In the genomic region with DNA sequence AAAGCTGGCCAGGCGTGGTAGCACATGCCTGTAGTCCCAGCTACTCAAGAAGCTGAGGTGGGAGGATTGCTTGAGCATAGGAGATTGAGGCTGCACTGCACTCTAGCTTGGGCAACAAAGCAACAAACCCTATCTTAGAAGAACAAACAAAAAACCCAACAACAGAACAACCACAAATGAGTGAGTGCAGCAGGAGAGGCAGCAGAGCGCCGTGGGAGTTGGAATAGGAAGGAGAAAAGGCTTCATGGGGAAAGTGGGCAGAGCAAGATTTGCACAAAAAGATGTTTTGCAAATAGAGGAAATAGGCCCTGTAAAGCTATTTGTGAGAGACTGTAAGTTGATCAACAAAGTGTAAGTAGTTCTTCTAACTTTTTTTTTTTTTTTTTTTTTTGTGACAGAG, we compare ENCODE assay signal across 15 cellular contexts. TPM values are rescaled to one million over a fixed set of nuclear protein-coding genes. Genes with fewer than 3 reads are reported as not detected.
DNase-seq lines count a peak whose midpoint lies in the region; ATAC-seq and TF ChIP-seq lines count a peak whose summit lies in the region.
"Had no signal": no experiment of that assay in that cellular context is flagged by ENCODE, and none has a peak within 500 bp of the region (broad histone marks: within the 10 kb centered on the region; RNA-seq: fewer than 3 reads in every experiment).

No MANE protein-coding gene starts in this region.

- H3K27me3 Mint-ChIP-seq in T-helper 1 cell treated with Interleukin-12 subunit alpha and Interleukin-12 subunit beta and Interleukin-4 antibody, amounts not matched to agents 30 μg/mL and 1 μg/mL, for 36 hours (ENCODE audit: low read depth) = no peaks in the 10 kb centered on the region
- no peaks in the 10 kb centered on the region for H3K27me3 Mint-ChIP-seq in activated naive CD8-positive, alpha-beta T cell treated with anti-CD3 and anti-CD28 coated beads, Interleukin-2, amount 10 ng/mL, durations not matched to agents 7 days and 5 days
- H3K27me3 Mint-ChIP-seq in osteocyte (ENCODE audit: unreplicated experiment) = no peaks in the 10 kb centered on the region

- H3K36me3 Mint-ChIP-seq in T-helper 1 cell treated with Interleukin-12 subunit alpha and Interleukin-12 subunit beta and Interleukin-4 antibody, amounts not matched to agents 30 μg/mL and 1 μg/mL, for 36 hours (ENCODE audit: low read depth) = peaks cover 48% of the 10 kb centered on the region
- peaks cover 22% of the 10 kb centered on the region for H3K36me3 Mint-ChIP-seq in activated naive CD8-positive, alpha-beta T cell treated with anti-CD3 and anti-CD28 coated beads, Interleukin-2, amount 10 ng/mL, durations not matched to agents 7 days and 5 days
- H3K36me3 Mint-ChIP-seq in osteocyte (ENCODE audit: unreplicated experiment) = peaks cover 4% of the 10 kb centered on the region

- peak overlapping the region; percentile 64 for H3K4me3 Mint-ChIP-seq in T-helper 1 cell treated with Interleukin-12 subunit alpha and Interleukin-12 subunit beta and Interleukin-4 antibody, amounts not matched to agents 30 μg/mL and 1 μg/mL, for 36 hours
- H3K4me3 Mint-ChIP-seq in activated naive CD8-positive, alpha-beta T cell treated with anti-CD3 and anti-CD28 coated beads, Interleukin-2, amount 10 ng/mL, durations not matched to agents 7 days and 5 days = peak overlapping the region; percentile 11
- H3K4me3 Mint-ChIP-seq in osteocyte (ENCODE audit: unreplicated experiment) = no peak overlapping the region

- H3K27me3 ChIP-seq in PC-9 (ENCODE audit: insufficient read depth, low read depth) = no peaks in the 10 kb centered on the region

- H3K4me1 Mint-ChIP-seq in T-helper 1 cell treated with Interleukin-12 subunit alpha and Interleukin-12 subunit beta and Interleukin-4 antibody, amounts not matched to agents 30 μg/mL and 1 μg/mL, for 36 hours (ENCODE audit: low read depth) = peaks cover 85% of the 10 kb centered on the region
- peaks cover 76% of the 10 kb centered on the region for H3K4me1 Mint-ChIP-seq in activated naive CD8-positive, alpha-beta T cell treated with anti-CD3 and anti-CD28 coated beads, Interleukin-2, amount 10 ng/mL, durations not matched to agents 7 days and 5 days
- H3K4me1 Mint-ChIP-seq in osteocyte (ENCODE audit: unreplicated experiment) = peaks cover 23% of the 10 kb centered on the region

- peaks cover 14% of the 10 kb centered on the region for H3K4me1 ChIP-seq in PC-9 (replicated peaks; ENCODE audit: insufficient read depth)
- H3K4me1 ChIP-seq: HAP-1 had no signal

- no peak overlapping the region for H3K4me2 ChIP-seq in PC-9
- H3K4me2 ChIP-seq: A549 had no signal

- intact Hi-C loops in PC-9 (cut with micrococcal nuclease; ENCODE audit: unreplicated experiment) = no loop called here

- no TSS peak for BruUV-seq in PC-9 (replicated peaks; lab: Mats Ljungman, UMichigan)

- no peak overlapping the region for H2AFZ ChIP-seq in PC-9

- H3K36me3 ChIP-seq in PC-9 (ENCODE audit: low read depth) = no peaks in the 10 kb centered on the region
- H3K36me3 ChIP-seq: thoracic aorta had no signal

- CTCF ChIA-PET in PC-9 (lab: Charles Lee) = interaction anchor here (0.6 to 0.7 kb wide), 2 partner anchors 41 to 120 kb away, joined by 6 to 8 read pairs; no protein-coding TSS in a partner anchor

- ATAC-seq in activated naive CD8-positive, alpha-beta T cell treated with anti-CD3 and anti-CD28 coated beads, Interleukin-2, amount 10 ng/mL, durations not matched to agents 7 days and 5 days (ENCODE audit: low read depth) = no peak
- no peak for ATAC-seq in GM19463 (IDR thresholded peaks at IDR 0.05; ENCODE audit: unreplicated experiment)
- ATAC-seq: A549 had no signal

- no peaks in the 10 kb centered on the region for H4K20me1 ChIP-seq in PC-9 (ENCODE audit: insufficient read depth)

- peak overlapping the region; percentile 84 for H3K27ac Mint-ChIP-seq in T-helper 1 cell treated with Interleukin-12 subunit alpha and Interleukin-12 subunit beta and Interleukin-4 antibody, amounts not matched to agents 30 μg/mL and 1 μg/mL, for 36 hours
- peak overlapping the region; percentile 74 for H3K27ac Mint-ChIP-seq in activated naive CD8-positive, alpha-beta T cell treated with anti-CD3 and anti-CD28 coated beads, Interleukin-2, amount 10 ng/mL, durations not matched to agents 7 days and 5 days
- H3K27ac Mint-ChIP-seq in osteocyte (ENCODE audit: unreplicated experiment) = peak overlapping the region; percentile 54

- H3K79me2 ChIP-seq in PC-9 (ENCODE audit: low read depth) = peaks cover 5% of the 10 kb centered on the region; the same call in 1 of the 2 replicates

- no peak overlapping the region for H3K27ac ChIP-seq in PC-9
- H3K27ac ChIP-seq: A549 had no signal

- no peaks in the 10 kb centered on the region for H3K9me2 ChIP-seq in PC-9 (ENCODE audit: insufficient read depth)

- H3K9me3 Mint-ChIP-seq in T-helper 1 cell treated with Interleukin-12 subunit alpha and Interleukin-12 subunit beta and Interleukin-4 antibody, amounts not matched to agents 30 μg/mL and 1 μg/mL, for 36 hours = no peaks in the 10 kb centered on the region
- H3K9me3 Mint-ChIP-seq in activated naive CD8-positive, alpha-beta T cell treated with anti-CD3 and anti-CD28 coated beads, Interleukin-2, amount 10 ng/mL, durations not matched to agents 7 days and 5 days = no peaks in the 10 kb centered on the region
- H3K9me3 Mint-ChIP-seq in osteocyte (ENCODE audit: unreplicated experiment) = no peaks in the 10 kb centered on the region

- TF ChIP-seq CTCF in osteocyte (IDR thresholded peaks at IDR 0.05) (no peak), PC-9 (conservative IDR thresholded peaks at IDR 0.05) (no peak)

- H3K4me3 ChIP-seq in Jurkat, Clone E6-1 (ENCODE audit: low read length) = no peak overlapping the region
- no peak overlapping the region for H3K4me3 ChIP-seq in PC-9
- H3K4me3 ChIP-seq: A549, HAP-1, thoracic aorta had no signal

- H3K9me3 ChIP-seq in PC-9 (ENCODE audit: insufficient read depth, low read depth) = no peaks in the 10 kb centered on the region
- H3K9me3 ChIP-seq: A549, HAP-1, thoracic aorta had no signal

- no peak for DNase-seq in T-helper 1 cell
- DNase-seq in Jurkat, Clone E6-1 (ENCODE audit: low read depth, low spot score) = peak; percentile 60
- no peak for DNase-seq in activated naive CD8-positive, alpha-beta T cell treated with anti-CD3 and anti-CD28 coated beads, Interleukin-2, amount 10 ng/mL, durations not matched to agents 7 days and 5 days
- DNase-seq in osteocyte (ENCODE audit: extremely low spot score, unreplicated experiment) = no peak
- no peak for DNase-seq in NCI-H1436 treated with DMSO at 0.1 percent for 48 hours (lab: John Stamatoyannopoulos, UW)
- no peak for DNase-seq in PC-9
- DNase-seq: DMS 273 treated with DMSO at 0.1 percent for 48 hours; erythroblast; NCI-H2029; NK-92 treated with Interleukin-12 subunit alpha and Interleukin-12 subunit beta, amount 100 ng/mL, for 24 hours had no signal

- POLR2A ChIA-PET in activated naive CD8-positive, alpha-beta T cell treated with anti-CD3 and anti-CD28 coated beads, Interleukin-2, amount 10 ng/mL, durations not matched to agents 7 days and 5 days (lab: Charles Lee) = interaction anchor here (0.7 to 3.4 kb wide), 3 partner anchors 11 to 78 kb away, joined by 3 to 17 read pairs (median 16); partner anchors contain the start of gene SMAP2
- POLR2A ChIA-PET in PC-9 (lab: Charles Lee; ENCODE audit: unreplicated experiment) = no interaction called here

- H3F3A ChIP-seq in PC-9 (ENCODE audit: insufficient read depth, low read depth) = 0 out of 2 replicates have a peak, but pooled peaks cover 4% of the 10 kb centered on the region

RNA-seq across cellular contexts. Expression of gene SMAP2, which starts 19.6 kb away (rescaled TPM):
- polyA plus RNA-seq in Jurkat, Clone E6-1 (2012; ENCODE audit: insufficient read depth, insufficient read length) = 33.8 TPM
- total RNA-seq in activated naive CD8-positive, alpha-beta T cell treated with anti-CD3 and anti-CD28 coated beads, Interleukin-2, amount 10 ng/mL, durations not matched to agents 7 days and 5 days = 100 to 1,000 TPM; 133 to 138 TPM
- 12.7 TPM in 2 replicates for total RNA-seq in osteocyte
- 12.9 and 19.7 TPM in 2 replicates for total RNA-seq in PC-9 (2021)

RNA-seq across cellular contexts. Expression of gene ZFP69B, which starts 57.1 kb away (rescaled TPM):
- polyA plus RNA-seq in Jurkat, Clone E6-1 (2012; ENCODE audit: insufficient read depth, insufficient read length) = 7.9 TPM
- 1 to 10 TPM; 5.2 to 6.3 TPM for total RNA-seq in activated naive CD8-positive, alpha-beta T cell treated with anti-CD3 and anti-CD28 coated beads, Interleukin-2, amount 10 ng/mL, durations not matched to agents 7 days and 5 days
- total RNA-seq in osteocyte = 6.7 TPM in 2 replicates
- total RNA-seq in PC-9 (2021) = 3.7 TPM in 2 replicates
